26 cellular contexts compared by ENCODE assay signal in the genomic region with DNA sequence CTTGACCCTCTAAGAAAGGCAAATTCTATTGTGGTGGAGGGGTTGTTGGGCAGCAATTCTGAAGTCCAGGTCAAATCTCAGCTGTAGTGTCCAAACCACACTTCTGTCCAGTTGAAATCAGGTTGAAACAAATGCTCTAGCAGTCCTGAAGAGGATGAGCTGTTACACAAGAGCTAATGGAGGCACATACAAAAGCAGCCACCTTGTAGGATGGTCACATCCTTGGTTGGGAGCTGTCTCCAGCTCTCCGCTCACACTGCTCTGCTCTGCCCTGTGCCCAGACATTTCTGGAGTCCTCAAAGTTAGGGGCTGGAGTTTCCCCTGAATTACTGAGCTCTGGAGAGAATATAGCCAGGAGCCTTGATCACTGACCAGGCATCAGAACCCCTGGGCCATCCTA. TPM values are rescaled to one million over a fixed set of nuclear protein-coding genes. Genes with fewer than 3 reads are reported as not detected.
DNase-seq lines count a peak whose midpoint lies in the region; ATAC-seq and TF ChIP-seq lines count a peak whose summit lies in the region.
"Had no signal": no experiment of that assay in that cellular context is flagged by ENCODE, and none has a peak within 500 bp of the region (broad histone marks: within the 10 kb centered on the region; RNA-seq: fewer than 3 reads in every experiment).

No MANE protein-coding gene starts in this region.

- H3K27me3 ChIP-seq in esophagus muscularis mucosa: peaks cover 0 to 9% (median 0%) of the 10 kb centered on the region in 4 donors
- H3K27me3 ChIP-seq: BE2C, BLaER1 had no signal

- H3K9me3 Mint-ChIP-seq in stimulated activated effector memory CD8-positive, alpha-beta T cell treated with anti-CD3 and anti-CD28 coated beads, Interleukin-12 subunit alpha, Interleukin-12 subunit beta, amount 100 ng/mL, for 72 hours: no peaks in the 10 kb centered on the region
- H3K9me3 Mint-ChIP-seq: CD8-positive, alpha-beta memory T cell had no signal

- H3K27ac ChIP-seq in coronary artery (no peak overlapping the region), esophagus muscularis mucosa (replicated peaks in 1 of 4) (no peak overlapping the region)
- H3K27ac ChIP-seq: BLaER1 had no signal

- H3K4me3 ChIP-seq in coronary artery (no peak overlapping the region), esophagus muscularis mucosa (no peak overlapping the region)
- H3K4me3 ChIP-seq: BLaER1, GM12878 had no signal

- TF ChIP-seq POLR2A in esophagus muscularis mucosa (IDR thresholded peaks at IDR 0.05; ENCODE audit: low read depth): no peak

- no peaks in the 10 kb centered on the region for H3K36me3 ChIP-seq in esophagus muscularis mucosa
- H3K36me3 ChIP-seq: BE2C, BLaER1 had no signal

- TF ChIP-seq CTCF in coronary artery (IDR thresholded peaks at IDR 0.05) (no peak), esophagus muscularis mucosa (IDR thresholded peaks at IDR 0.05) (no peak)

- H3K36me3 Mint-ChIP-seq in stimulated activated effector memory CD8-positive, alpha-beta T cell treated with anti-CD3 and anti-CD28 coated beads, Interleukin-12 subunit alpha, Interleukin-12 subunit beta, amount 100 ng/mL, for 72 hours: no peaks in the 10 kb centered on the region
- H3K36me3 Mint-ChIP-seq: CD14-positive monocyte; CD4-positive, alpha-beta memory T cell; CD4-positive, CD25-positive, alpha-beta regulatory T cell had no signal

- ATAC-seq in stimulated activated effector memory CD8-positive, alpha-beta T cell treated with anti-CD3 and anti-CD28 coated beads, Interleukin-12 subunit alpha, Interleukin-12 subunit beta, amount 100 ng/mL, for 72 hours: peak; percentile 11
- ATAC-seq in GM19328 (IDR thresholded peaks at IDR 0.05; ENCODE audit: unreplicated experiment): no peak
- ATAC-seq: GM12878 had no signal

- intact Hi-C loops in esophagus muscularis mucosa (cut with DNase I): no loop called here

- H3K27ac Mint-ChIP-seq in stimulated activated effector memory CD8-positive, alpha-beta T cell treated with anti-CD3 and anti-CD28 coated beads, Interleukin-12 subunit alpha, Interleukin-12 subunit beta, amount 100 ng/mL, for 72 hours: no peak overlapping the region
- H3K27ac Mint-ChIP-seq: CD14-positive monocyte; CD4-positive, CD25-positive, alpha-beta regulatory T cell had no signal

- TF ChIP-seq EP300 in esophagus muscularis mucosa (IDR thresholded peaks at IDR 0.05): no peak

- no peak overlapping the region for H3K4me3 Mint-ChIP-seq in stimulated activated effector memory CD8-positive, alpha-beta T cell treated with anti-CD3 and anti-CD28 coated beads, Interleukin-12 subunit alpha, Interleukin-12 subunit beta, amount 100 ng/mL, for 72 hours
- H3K4me3 Mint-ChIP-seq: CD14-positive monocyte; CD4-positive, alpha-beta memory T cell; CD4-positive, CD25-positive, alpha-beta regulatory T cell; CD8-positive, alpha-beta memory T cell had no signal

- H3K4me1 ChIP-seq in esophagus muscularis mucosa: no peaks in the 10 kb centered on the region
- H3K4me1 ChIP-seq: BE2C had no signal

- H3K4me1 Mint-ChIP-seq in stimulated activated effector memory CD8-positive, alpha-beta T cell treated with anti-CD3 and anti-CD28 coated beads, Interleukin-12 subunit alpha, Interleukin-12 subunit beta, amount 100 ng/mL, for 72 hours: no peaks in the 10 kb centered on the region
- H3K4me1 Mint-ChIP-seq: CD14-positive monocyte; CD4-positive, CD25-positive, alpha-beta regulatory T cell; CD8-positive, alpha-beta memory T cell had no signal

- DNase-seq in coronary artery (ENCODE audit: low spot score): peak; percentile 21
- peak; percentile 78 for DNase-seq in esophagus muscularis mucosa (ENCODE audit: extremely low spot score)
- DNase-seq in stimulated activated effector memory CD8-positive, alpha-beta T cell treated with anti-CD3 and anti-CD28 coated beads, Interleukin-12 subunit alpha, Interleukin-12 subunit beta, amount 100 ng/mL, for 72 hours (ENCODE audit: low spot score in 2 of 2): peak in 1 of 2 donors; percentile 37
- no peak for DNase-seq in SW480 (ENCODE audit: low spot score)
- DNase-seq: 8988T; ACHN; BE2C; C1 segment of cervical spinal cord; CD4-positive, alpha-beta memory T cell; CD4-positive, CD25-positive, alpha-beta regulatory T cell; CD8-positive, alpha-beta memory T cell; COR-L47; DMS 273 treated with DMSO at 0.1 percent for 48 hours; DMS153; DMS53; DMS79; DND-41; EL; GDM1 had no signal

- H3K9me3 ChIP-seq in esophagus muscularis mucosa: peaks cover 0 to 12% (median 0%) of the 10 kb centered on the region in 4 donors
- H3K9me3 ChIP-seq: BE2C, BLaER1 had no signal

- 100% methylated on average over 1 of the region's 1 CpG for WGBS in esophagus muscularis mucosa

RNA-seq across cellular contexts. Expression of gene GPR12, which starts 47.2 kb away (rescaled TPM):
- under 1 TPM in 3 of 4 donors, not detected in 1; 0.11 to 0.26 (median 0.17) TPM for total RNA-seq in esophagus muscularis mucosa
- total RNA-seq: A673; CD4-positive, alpha-beta memory T cell; CD4-positive, CD25-positive, alpha-beta regulatory T cell; CD8-positive, alpha-beta memory T cell; Daoy; G401; GM12878 had no signal
